Comparison of ENCODE assay signal across 22 cellular contexts in genomic region chr2:8841962-8842361, GRCh38.
"Had no signal": no experiment of that assay in that cellular context is flagged by ENCODE, and none has a peak within 500 bp of the region (broad histone marks: within the 10 kb centered on the region; RNA-seq: fewer than 3 reads in every experiment).

No MANE protein-coding gene starts in this region.

- ATAC-seq: activated CD4-positive, alpha-beta T cell treated with anti-CD3 and anti-CD28 coated beads for 36 hours; activated naive CD8-positive, alpha-beta T cell treated with anti-CD3 and anti-CD28 coated beads, Interleukin-2, amount 50 U/mL, for 24 hours; foreskin keratinocyte; left colon; right cardiac atrium; upper lobe of right lung; WTC11 had no signal

- H3K9ac ChIP-seq: parathyroid adenoma had no signal

- H3K36me3 Mint-ChIP-seq: WTC11 had no signal

- H2AFZ ChIP-seq: parathyroid adenoma had no signal

- H3K27ac ChIP-seq: cardiac muscle cell, foreskin keratinocyte, parathyroid adenoma, skin epidermis, thyroid gland, upper lobe of right lung had no signal

- H3K36me3 ChIP-seq: cardiac muscle cell, thyroid gland, upper lobe of right lung had no signal

- H3K27me3 ChIP-seq: cardiac muscle cell, foreskin keratinocyte, thyroid gland had no signal

- DNase-seq: activated CD4-positive, alpha-beta T cell treated with anti-CD3 and anti-CD28 coated beads for 36 hours; activated CD4-positive, alpha-beta T cell treated with anti-CD3 and anti-CD28 coated beads, Interleukin-2, amount 50 U/mL, for 48 hours; activated effector memory CD4-positive, alpha-beta T cell treated with anti-CD3 and anti-CD28 coated beads, Interleukin-2, amount 50 U/mL, for 16 hours; activated naive CD4-positive, alpha-beta T cell treated with anti-CD3 and anti-CD28 coated beads, Interleukin-2, amount 50 U/mL, for 16 hours; activated naive CD8-positive, alpha-beta T cell treated with anti-CD3 and anti-CD28 coated beads, Interleukin-2, amount 50 U/mL, for 24 hours; effector CD4-positive, alpha-beta T cell; foreskin keratinocyte; left colon; nucleus accumbens; right cardiac atrium; stimulated activated CD4-positive, alpha-beta T cell treated with anti-CD3 and anti-CD28 coated beads, Interleukin-1b, Interleukin-23, amount 100 ng/mL, for 48 hours; substantia nigra; T-helper 9 cell; thyroid gland; upper lobe of right lung had no signal

- H3K27ac Mint-ChIP-seq: activated CD4-positive, alpha-beta T cell treated with anti-CD3 and anti-CD28 coated beads for 36 hours; activated naive CD8-positive, alpha-beta T cell treated with anti-CD3 and anti-CD28 coated beads, Interleukin-2, amount 50 U/mL, for 24 hours; memory B cell; nephron; stimulated activated naive CD8-positive, alpha-beta T cell treated with anti-CD3 and anti-CD28 coated beads, Interleukin-15, Interleukin-2, amounts not matched to agents 100 ng/mL and 50 ng/mL, for 24 hours; WTC11 had no signal

- H3K4me3 ChIP-seq: cardiac muscle cell, skin epidermis, thyroid gland, upper lobe of right lung had no signal

- H3K4me3 Mint-ChIP-seq: activated CD4-positive, alpha-beta T cell treated with anti-CD3 and anti-CD28 coated beads for 36 hours; activated naive CD8-positive, alpha-beta T cell treated with anti-CD3 and anti-CD28 coated beads, Interleukin-2, amount 50 U/mL, for 24 hours; memory B cell; nephron; stimulated activated naive CD8-positive, alpha-beta T cell treated with anti-CD3 and anti-CD28 coated beads, Interleukin-15, Interleukin-2, amounts not matched to agents 100 ng/mL and 50 ng/mL, for 24 hours; WTC11 had no signal

- H3K9me3 ChIP-seq: thyroid gland, upper lobe of right lung had no signal

- H3K9me3 Mint-ChIP-seq: activated naive CD8-positive, alpha-beta T cell treated with anti-CD3 and anti-CD28 coated beads, Interleukin-2, amount 50 U/mL, for 24 hours; memory B cell; stimulated activated naive CD8-positive, alpha-beta T cell treated with anti-CD3 and anti-CD28 coated beads, Interleukin-15, Interleukin-2, amounts not matched to agents 100 ng/mL and 50 ng/mL, for 24 hours; WTC11 had no signal
